In the genomic region with DNA sequence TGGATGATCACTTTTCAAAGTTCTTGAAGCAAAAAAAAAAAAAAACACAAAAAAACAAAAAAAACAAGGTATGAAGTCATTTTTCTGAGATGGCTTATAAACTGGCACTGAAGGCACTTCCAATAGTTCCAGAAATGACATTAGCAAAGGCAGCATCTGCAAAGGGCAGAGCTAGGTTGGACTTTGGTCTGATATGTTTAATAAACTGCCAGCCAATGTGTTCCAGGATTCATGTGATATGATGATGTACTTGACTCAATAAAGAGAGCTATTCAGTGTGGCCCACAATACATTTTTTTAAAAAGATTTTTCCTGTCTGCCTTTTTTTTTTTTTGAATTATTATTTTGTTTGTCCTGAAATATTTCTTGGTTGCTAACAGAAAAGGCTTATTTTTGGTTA, we compare ENCODE assay signal across 19 cellular contexts.
"Had no signal": no experiment of that assay in that cellular context is flagged by ENCODE, and none has a peak within 500 bp of the region (broad histone marks: within the 10 kb centered on the region; RNA-seq: fewer than 3 reads in every experiment).

No MANE protein-coding gene starts in this region.

- H3K4me1 ChIP-seq: gastrocnemius medialis, heart right ventricle, left ventricle myocardium inferior, psoas muscle, sigmoid colon had no signal

- H3K27ac Mint-ChIP-seq: dendritic cell treated with granulocyte-macrophage colony-stimulating factor and Interleukin-4, amounts not matched to agents 40 ng/mL and 50 ng/mL, for 4 days; naive thymus-derived CD4-positive, alpha-beta T cell; nephron progenitor cell; type B pancreatic cell had no signal

- H3K4me3 ChIP-seq: gastrocnemius medialis, heart right ventricle, left ventricle myocardium inferior, lung, psoas muscle, sigmoid colon, skin epidermis had no signal

- FAIRE-seq: colon, urothelium cell line had no signal

- H3K9me3 ChIP-seq: gastrocnemius medialis, heart right ventricle, left ventricle myocardium inferior, psoas muscle, sigmoid colon had no signal

- H3K4me1 Mint-ChIP-seq: nephron progenitor cell had no signal

- H3K4me3 Mint-ChIP-seq: dendritic cell treated with granulocyte-macrophage colony-stimulating factor and Interleukin-4, amounts not matched to agents 40 ng/mL and 50 ng/mL, for 4 days; naive thymus-derived CD4-positive, alpha-beta T cell; nephron progenitor cell; type B pancreatic cell had no signal

- H3K27ac ChIP-seq: gastrocnemius medialis, heart right ventricle, left ventricle myocardium inferior, psoas muscle, sigmoid colon, skin epidermis had no signal

- ATAC-seq: gastrocnemius medialis; heart right ventricle; naive thymus-derived CD4-positive, alpha-beta T cell; psoas muscle had no signal

- H3K27me3 Mint-ChIP-seq: dendritic cell treated with granulocyte-macrophage colony-stimulating factor and Interleukin-4, amounts not matched to agents 40 ng/mL and 50 ng/mL, for 4 days; naive thymus-derived CD4-positive, alpha-beta T cell; type B pancreatic cell had no signal

- DNase-seq: cerebellar nuclear complex; gastrocnemius medialis; heart right ventricle; hypothalamus; islet precursor cell; left ventricle myocardium inferior; midbrain; naive thymus-derived CD4-positive, alpha-beta T cell; nephron progenitor cell; psoas muscle; sigmoid colon; stimulated activated CD4-positive, alpha-beta T cell treated with anti-CD3 and anti-CD28 coated beads, Interleukin-12 subunit alpha, Interleukin-12 subunit beta, amount 100 ng/mL, for 4 hours; stimulated activated naive CD4-positive, alpha-beta T cell treated with Interleukin-2 at 50 U/mL for 16 hours had no signal

- H3K27me3 ChIP-seq: gastrocnemius medialis, heart right ventricle, sigmoid colon had no signal

- H3K36me3 ChIP-seq: gastrocnemius medialis had no signal

- H3K9me3 Mint-ChIP-seq: dendritic cell treated with granulocyte-macrophage colony-stimulating factor and Interleukin-4, amounts not matched to agents 40 ng/mL and 50 ng/mL, for 4 days; nephron progenitor cell; type B pancreatic cell had no signal
